Comparison of ENCODE assay signal across 9 cellular contexts in genomic region chr7:131556055-131556911, GRCh38. TPM values are rescaled to one million over a fixed set of nuclear protein-coding genes. Genes with fewer than 3 reads are reported as not detected.
A peak's percentile ranks its signal among the peaks of the same experiment; 100 is the strongest.
DNase-seq lines count a peak whose midpoint lies in the region; ATAC-seq, FAIRE-seq and TF ChIP-seq lines count a peak whose summit lies in the region.
"Had no signal": no experiment of that assay in that cellular context is flagged by ENCODE, and none has a peak within 500 bp of the region (broad histone marks: within the 10 kb centered on the region; RNA-seq: fewer than 3 reads in every experiment).

Gene PODXL (minus strand): TSS chr7:131556628. CDS start chr7:131556359, 269 bp downstream.

- DNase-seq in DMS 273 (lab: John Stamatoyannopoulos, UW; ENCODE audit: unreplicated experiment) (peak; percentile 91), DMS 273 treated with DMSO at 0.1 percent for 48 hours (lab: John Stamatoyannopoulos, UW) (no peak), NCI-H2029 treated with DMSO at 0.1 percent for 48 hours (lab: John Stamatoyannopoulos, UW) (peak; percentile 26), WERI-Rb-1 (peak; percentile 83), kidney (peak; percentile 91)
- peak; percentile 58 for DNase-seq in central memory CD4-positive, alpha-beta T cell
- peak; percentile 44 for DNase-seq in stimulated activated CD4-positive, alpha-beta T cell treated with anti-CD3 and anti-CD28 coated beads, Interleukin-12 subunit alpha, Interleukin-12 subunit beta, amount 100 ng/mL, for 4 hours

- H3K4me1 ChIP-seq in kidney (ENCODE audit: control insufficient read depth in 1 of 2, insufficient read depth in 1 of 2, low read depth in 1 of 2, low read length in 2 of 2): peaks cover 8 to 9% of the 10 kb centered on the region in 2 donors

- FAIRE-seq in kidney (lab: Jason Lieb, UNC): no peak
- FAIRE-seq: A204.1 had no signal

- H3K9ac ChIP-seq in kidney (ENCODE audit: low read length in 2 of 2): peak within 1 kb of the TSS in 1 of 2 donors; percentile 77

- peak within 1 kb of the TSS; percentile 92 for H3K27ac ChIP-seq in WERI-Rb-1
- peak within 1 kb of the TSS; percentile 71 to 74 for H3K27ac ChIP-seq in kidney (ENCODE audit: low read depth in 2 of 2, low read length in 2 of 2)

- H3K27me3 ChIP-seq in WERI-Rb-1 (ENCODE audit: insufficient read depth, low read depth, severe bottlenecking): no peaks in the 10 kb centered on the region

- H3K4me3 ChIP-seq in WERI-Rb-1 (ENCODE audit: low read depth, low read length): peak within 1 kb of the TSS; percentile 85
- H3K4me3 ChIP-seq in kidney (ENCODE audit: low read length in 2 of 2): peak within 1 kb of the TSS; percentile 64 to 69

- H3K36me3 ChIP-seq in WERI-Rb-1: peaks cover 9% of the 10 kb centered on the region
- H3K36me3 ChIP-seq in kidney (ENCODE audit: control insufficient read depth in 1 of 2, insufficient read depth in 2 of 2, low read length in 2 of 2): no peaks in the 10 kb centered on the region

- ATAC-seq in HG02840 (IDR thresholded peaks at IDR 0.05; ENCODE audit: low FRiP score, unreplicated experiment): peak; percentile 67

- H3K9me3 ChIP-seq in WERI-Rb-1 (ENCODE audit: severe bottlenecking) (no peaks in the 10 kb centered on the region), kidney (ENCODE audit: control insufficient read depth in 1 of 2, low read length in 2 of 2) (no peaks in the 10 kb centered on the region)

- TF ChIP-seq CTCF in WERI-Rb-1 (IDR thresholded peaks at IDR 0.05; ENCODE audit: low read depth, low read length) (no peak), kidney (IDR thresholded peaks at IDR 0.05; ENCODE audit: borderline replicate concordance, extremely low read depth, insufficient read depth) (no peak)

- intact Hi-C loops in kidney (cut with DNase I): no loop called here

RNA-seq across cellular contexts. Expression of gene PODXL, which starts in this region (rescaled TPM):
- 114 TPM for total RNA-seq in kidney
- polyA plus RNA-seq in kidney (ENCODE audit: insufficient read depth, low read depth, low replicate concordance): 150 TPM
